ENCODE assay signal across 1 cellular context in genomic region chr7:142554555-142555532, GRCh38.
TF ChIP-seq lines count a peak whose summit lies in the region.

No MANE protein-coding gene starts in this region.

TF ChIP-seq in IMR-90, 13 proteins besides CTCF, POLR2A, EP300 and RAD21:
- TF ChIP-seq FOS (IDR thresholded peaks at IDR 0.05; ENCODE audit: low read depth, low read length): no peak
- TF ChIP-seq MAZ (IDR thresholded peaks at IDR 0.05; ENCODE audit: borderline replicate concordance, low read depth, low read length): no peak
- no peak for TF ChIP-seq CHD1 (IDR thresholded peaks at IDR 0.05; ENCODE audit: low read depth, low read length)
- TF ChIP-seq MAFK (IDR thresholded peaks at IDR 0.05; ENCODE audit: low read depth, low read length): no peak
- TF ChIP-seq MXI1 (IDR thresholded peaks at IDR 0.05; ENCODE audit: borderline replicate concordance, low read depth, low read length): no peak
- TF ChIP-seq SMC3 (IDR thresholded peaks at IDR 0.05; ENCODE audit: low read depth, low read length): no peak
- TF ChIP-seq ELK1 (IDR thresholded peaks at IDR 0.05; ENCODE audit: borderline replicate concordance, low read depth, low read length): no peak
- TF ChIP-seq RFX5 (IDR thresholded peaks at IDR 0.05; ENCODE audit: low read depth, low read length): no peak
- TF ChIP-seq CEBPB (IDR thresholded peaks at IDR 0.05; ENCODE audit: low read depth, low read length): no peak
- no peak for TF ChIP-seq RCOR1 (IDR thresholded peaks at IDR 0.05; ENCODE audit: insufficient replicate concordance, low read length)
- no peak for TF ChIP-seq USF2 (IDR thresholded peaks at IDR 0.05; ENCODE audit: low read depth, low read length)
- TF ChIP-seq NFE2L2 (IDR thresholded peaks at IDR 0.05; ENCODE audit: low read depth, low read length): no peak
- TF ChIP-seq BHLHE40 (IDR thresholded peaks at IDR 0.05; ENCODE audit: low read depth, low read length): no peak
